In genomic region chr22:31084811-31085492, GRCh38 we compare ENCODE assay signal across 8 cellular contexts. TPM values are rescaled to one million over a fixed set of nuclear protein-coding genes. Genes with fewer than 3 reads are reported as not detected.
DNase-seq lines count a peak whose midpoint lies in the region; ATAC-seq and TF ChIP-seq lines count a peak whose summit lies in the region.

No MANE protein-coding gene starts in this region.

- peak overlapping the region; percentile 80 to 94 for H3K27ac ChIP-seq in mucosa of rectum (ENCODE audit: low read depth in 2 of 2, low read length in 2 of 2)

- peak; percentile 40 for DNase-seq in GM12864 (ENCODE audit: low read depth)
- DNase-seq in NOMO-1 (lab: John Stamatoyannopoulos, UW; ENCODE audit: unreplicated experiment in 2 of 2), result peak; percentile 77 to 88
- peak; percentile 83 for DNase-seq in activated T-cell treated with anti-CD3 and anti-CD28 coated beads for 4 hours
- DNase-seq in epithelial cell of proximal tubule (ENCODE audit: low read depth), result no peak
- peak; percentile 71 to 77 for DNase-seq in stimulated activated CD8-positive, alpha-beta memory T cell treated with anti-CD3 and anti-CD28 coated beads, Interleukin-7, amount 100 ng/mL, for 1 hour (ENCODE audit: low read depth in 2 of 2)
- no peak for DNase-seq in HPDE6-E6E7 (ENCODE audit: extremely low spot score)

- ATAC-seq in HG02623 (IDR thresholded peaks at IDR 0.05; ENCODE audit: unreplicated experiment), result peak; percentile 52

- peaks cover 17 to 24% of the 10 kb centered on the region in 2 donors for H3K36me3 ChIP-seq in mucosa of rectum (ENCODE audit: control insufficient read depth in 2 of 2, insufficient read depth in 2 of 2, low read length in 2 of 2)

- no peaks in the 10 kb centered on the region for H3K9me3 ChIP-seq in mucosa of rectum (ENCODE audit: control insufficient read depth in 2 of 2, low read length in 2 of 2)

- peak overlapping the region; percentile 87 for H3K4me3 ChIP-seq in GM12864 (ENCODE audit: low read depth, low read length)
- peak overlapping the region; percentile 96 for H3K4me3 ChIP-seq in epithelial cell of proximal tubule (ENCODE audit: low read depth, low read length)
- H3K4me3 ChIP-seq in mucosa of rectum (ENCODE audit: low read length in 2 of 2), result peak overlapping the region; percentile 81 to 93

- peak overlapping the region; percentile 73 to 91 for H3K9ac ChIP-seq in mucosa of rectum (ENCODE audit: low read depth in 1 of 2, low read length in 2 of 2)

- TF ChIP-seq CTCF in GM12864 (IDR thresholded peaks at IDR 0.05; ENCODE audit: low read depth, low read length, missing control alignments) (peak; percentile 84), epithelial cell of proximal tubule (conservative IDR thresholded peaks at IDR 0.05; ENCODE audit: low read depth, low read length) (peak; percentile 76)

- no peaks in the 10 kb centered on the region for H3K27me3 ChIP-seq in mucosa of rectum (ENCODE audit: control insufficient read depth in 2 of 2, insufficient read depth in 2 of 2, low read length in 2 of 2)

- peaks cover 46% of the 10 kb centered on the region in 2 donors for H3K4me1 ChIP-seq in mucosa of rectum (ENCODE audit: control insufficient read depth in 2 of 2, insufficient read depth in 2 of 2, low read length in 2 of 2)

RNA-seq across cellular contexts. Expression of gene SMTN, which starts 3.8 kb away (rescaled TPM):
- total RNA-seq in epithelial cell of proximal tubule, result 138 and 166 TPM in 2 replicates

RNA-seq across cellular contexts. Expression of gene SELENOM, which starts 22.4 kb away (rescaled TPM):
- 18.9 and 56.3 TPM in 2 replicates for total RNA-seq in epithelial cell of proximal tubule

RNA-seq across cellular contexts. Expression of gene INPP5J, which starts 37.8 kb away (rescaled TPM):
- total RNA-seq in epithelial cell of proximal tubule, result 1.2 and 3.0 TPM in 2 replicates

RNA-seq across cellular contexts. Expression of gene PLA2G3, which starts 55.4 kb away (rescaled TPM):
- total RNA-seq in epithelial cell of proximal tubule, result 2.0 TPM in 1 of 2 replicates, not detected in the other

Comparison
In these comparisons a context has a peak if more than half of its experiments do, and no peak if none do; other contexts are left out.
1. DNase-seq: peak in GM12864 (single experiment), NOMO-1 (2 of 2), activated T-cell treated with anti-CD3 and anti-CD28 coated beads for 4 hours (single experiment) and stimulated activated CD8-positive, alpha-beta memory T cell treated with anti-CD3 and anti-CD28 coated beads, Interleukin-7, amount 100 ng/mL, for 1 hour (2 of 2); none in epithelial cell of proximal tubule (single experiment) and HPDE6-E6E7 (single experiment).
2. Peak in every context shown above with its lines, with median percentiles within 50 percentile points of each other: H3K4me3 ChIP-seq.